ENCODE assay signal across 21 cellular contexts in genomic region chr10:109994711-109995110, GRCh38. TPM values are rescaled to one million over a fixed set of nuclear protein-coding genes. Genes with fewer than 3 reads are reported as not detected.
A peak's percentile ranks its signal among the peaks of the same experiment; 100 is the strongest.
DNase-seq lines count a peak whose midpoint lies in the region; ATAC-seq, FAIRE-seq and TF ChIP-seq lines count a peak whose summit lies in the region.
"Had no signal": no experiment of that assay in that cellular context is flagged by ENCODE, and none has a peak within 500 bp of the region (broad histone marks: within the 10 kb centered on the region; RNA-seq: fewer than 3 reads in every experiment).

No MANE protein-coding gene starts in this region.

- H3K27me3 ChIP-seq in H1 (replicated peaks in 1 of 4; ENCODE audit: control insufficient read depth in 3 of 4, extremely low read depth in 1 of 4, insufficient read depth in 3 of 4, low read length in 3 of 4) = no peaks in the 10 kb centered on the region
- H3K27me3 ChIP-seq in pancreas = no peaks in the 10 kb centered on the region
- H3K27me3 ChIP-seq in thyroid gland = no peaks in the 10 kb centered on the region
- H3K27me3 ChIP-seq: BLaER1 treated with 17β-estradiol and CSF1 and Interleukin-3, amounts not matched to agents 10 nM and 100 nM had no signal

- no peaks in the 10 kb centered on the region for H3K79me2 ChIP-seq in H1 (ENCODE audit: control insufficient read depth in 1 of 2, insufficient read depth in 2 of 2, low read length in 2 of 2)

- H3K56ac ChIP-seq in H1 (replicated peaks; ENCODE audit: insufficient read length, low read depth, low read length) = no peak overlapping the region

- H3K4ac ChIP-seq in H1 (replicated peaks; ENCODE audit: insufficient read length, low read depth, low read length) = no peak overlapping the region

- H3K9me3 ChIP-seq in H1 (ENCODE audit: insufficient read depth in 2 of 2, low read depth in 1 of 2, low read length in 1 of 2) (no peaks in the 10 kb centered on the region), pancreas (no peaks in the 10 kb centered on the region), thyroid gland (no peaks in the 10 kb centered on the region)
- H3K9me3 ChIP-seq: BLaER1 treated with 17β-estradiol and CSF1 and Interleukin-3, amounts not matched to agents 10 nM and 100 nM; HAP-1 had no signal

- peak overlapping the region; percentile 13; the same call in 1 of the 2 replicates for H2AFZ ChIP-seq in H1 (ENCODE audit: low read length)

- no peak overlapping the region for H2BK15ac ChIP-seq in H1 (ENCODE audit: low read length)

- H2BK5ac ChIP-seq in H1 (ENCODE audit: low read depth, low read length) = no peak overlapping the region

- no peaks in the 10 kb centered on the region for H3K9me3 Mint-ChIP-seq in natural killer cell treated with Interleukin-12 subunit alpha and Interleukin-12 subunit beta and Interleukin-15 and Interleukin-18, amount 100 ng/mL, for 72 hours
- H3K9me3 Mint-ChIP-seq: CD8-positive, alpha-beta memory T cell had no signal

- H3K4me3 Mint-ChIP-seq in natural killer cell treated with Interleukin-12 subunit alpha and Interleukin-12 subunit beta and Interleukin-15 and Interleukin-18, amount 100 ng/mL, for 72 hours = no peak overlapping the region
- H3K4me3 Mint-ChIP-seq: CD8-positive, alpha-beta memory T cell had no signal

- FAIRE-seq in H1 (lab: Jason Lieb, UNC) (no peak), pancreas (lab: Jason Lieb, UNC) (no peak)
- FAIRE-seq: A204.1, RCC 7860 had no signal

- no peak for TF ChIP-seq EP300 in H1 (IDR thresholded peaks at IDR 0.05; ENCODE audit: borderline replicate concordance in 1 of 2, low read depth in 2 of 2, low read length in 2 of 2)

- TF ChIP-seq RAD21 in H1 (IDR thresholded peaks at IDR 0.05 in 1 of 2, conservative IDR thresholded peaks at IDR 0.05 in 1 of 2; ENCODE audit: low read depth in 2 of 2, low read length in 2 of 2) = no peak

- H3K27ac ChIP-seq in 22Rv1 (peak overlapping the region; percentile 69), H1 (ENCODE audit: low read depth, low read length) (no peak overlapping the region), pancreas (peak overlapping the region in 3 of 4 donors; percentile 20 to 67 (median 30)), thyroid gland (peak overlapping the region in 1 of 3 donors; percentile 19)
- H3K27ac ChIP-seq: BLaER1 treated with 17β-estradiol and CSF1 and Interleukin-3, amounts not matched to agents 10 nM and 100 nM had no signal

- H3K27me3 Mint-ChIP-seq in natural killer cell treated with Interleukin-12 subunit alpha and Interleukin-12 subunit beta and Interleukin-15 and Interleukin-18, amount 100 ng/mL, for 72 hours = no peaks in the 10 kb centered on the region

- no peak for TF ChIP-seq POLR2A in H1 (IDR thresholded peaks at IDR 0.05; ENCODE audit: control extremely low read depth in 1 of 2, low read depth in 2 of 2, low read length in 2 of 2)
- no peak for TF ChIP-seq POLR2A in thyroid gland (IDR thresholded peaks at IDR 0.05)

- H3K36me3 ChIP-seq in H1 (ENCODE audit: control insufficient read depth in 2 of 4, insufficient read depth in 4 of 4, low read length in 3 of 4) = no peaks in the 10 kb centered on the region
- no peaks in the 10 kb centered on the region for H3K36me3 ChIP-seq in pancreas
- no peaks in the 10 kb centered on the region for H3K36me3 ChIP-seq in thyroid gland
- H3K36me3 ChIP-seq: BLaER1 treated with 17β-estradiol and CSF1 and Interleukin-3, amounts not matched to agents 10 nM and 100 nM; HAP-1 had no signal

- no peak overlapping the region for H3K27ac Mint-ChIP-seq in natural killer cell treated with Interleukin-12 subunit alpha and Interleukin-12 subunit beta and Interleukin-15 and Interleukin-18, amount 100 ng/mL, for 72 hours
- H3K27ac Mint-ChIP-seq: CD8-positive, alpha-beta memory T cell had no signal

- no peak overlapping the region for H3K18ac ChIP-seq in H1 (ENCODE audit: extremely low read depth, low read length)

- H2BK120ac ChIP-seq in H1 (replicated peaks; ENCODE audit: low read depth, low read length) = no peak overlapping the region

- no peak overlapping the region for H3K9ac ChIP-seq in H1 (replicated peaks in 1 of 4; ENCODE audit: extremely low read depth in 1 of 4, low read depth in 3 of 4, low read length in 3 of 4)
- H3K9ac ChIP-seq: BLaER1 treated with 17β-estradiol and CSF1 and Interleukin-3, amounts not matched to agents 10 nM and 100 nM had no signal

- H3K4me1 Mint-ChIP-seq in natural killer cell treated with Interleukin-12 subunit alpha and Interleukin-12 subunit beta and Interleukin-15 and Interleukin-18, amount 100 ng/mL, for 72 hours (ENCODE audit: low read depth in 2 of 2) = peaks cover 0 to 12% of the 10 kb centered on the region in 2 donors

- peak; percentile 12 for DNase-seq in HT-29 (ENCODE audit: low spot score)
- DNase-seq in H1 (ENCODE audit: low read depth in 1 of 2, low spot score in 2 of 2) = no peak
- no peak for DNase-seq in pancreas
- no peak for DNase-seq in natural killer cell treated with Interleukin-12 subunit alpha and Interleukin-12 subunit beta and Interleukin-15 and Interleukin-18, amount 100 ng/mL, for 72 hours (ENCODE audit: low spot score)
- no peak for DNase-seq in thyroid gland
- DNase-seq: CD8-positive, alpha-beta memory T cell; GF-D8; NCI-H1105 treated with DMSO at 0.1 percent for 48 hours; NCI-H1694 treated with DMSO at 0.1 percent for 48 hours; NCI-H2107; NCI-H2227 treated with DMSO at 0.1 percent for 48 hours; NCI-H524 treated with DMSO at 0.1 percent for 48 hours; SHP77 treated with DMSO at 0.1 percent for 48 hours had no signal

- H4K91ac ChIP-seq in H1 (replicated peaks; ENCODE audit: insufficient read length, low read length) = no peak overlapping the region

- H3K79me1 ChIP-seq in H1 (ENCODE audit: low read depth, low read length) = no peaks in the 10 kb centered on the region

- H3K23ac ChIP-seq in H1 (ENCODE audit: insufficient read length) = no peak overlapping the region

- no peak overlapping the region for H2AK5ac ChIP-seq in H1 (ENCODE audit: low read depth, low read length)

- H2BK12ac ChIP-seq in H1 (ENCODE audit: low read depth, low read length) = no peak overlapping the region

- no peaks in the 10 kb centered on the region for H3K23me2 ChIP-seq in H1 (ENCODE audit: low read depth, low read length)

- H4K5ac ChIP-seq in H1 (ENCODE audit: insufficient read length, low read depth, low read length) = no peak overlapping the region

- H2BK20ac ChIP-seq in H1 (ENCODE audit: low read length) = no peak overlapping the region

- H3K14ac ChIP-seq in H1 (ENCODE audit: insufficient read length) = no peak overlapping the region

- H3K4me3 ChIP-seq in H1 (ENCODE audit: extremely low read depth in 1 of 4, insufficient read depth in 2 of 4, low read depth in 3 of 4, low read length in 4 of 4) = no peak overlapping the region
- no peak overlapping the region for H3K4me3 ChIP-seq in pancreas
- H3K4me3 ChIP-seq in thyroid gland (replicated peaks in 1 of 3) = no peak overlapping the region
- H3K4me3 ChIP-seq: BLaER1 treated with 17β-estradiol and CSF1 and Interleukin-3, amounts not matched to agents 10 nM and 100 nM; HAP-1 had no signal

- POLR2A ChIA-PET in H1 (lab: Charles Lee; ENCODE audit: partially characterized antibody) = no interaction called here

- WGBS in H1 (ENCODE audit: extremely low coverage in 1 of 2, insufficient coverage in 1 of 2, insufficient read length in 1 of 2, insufficient replicate concordance in 2 of 2, low coverage in 1 of 2, low lambda C conversion rate in 2 of 2, missing lambda C conversion rate in 1 of 2), 2 experiments = 93% methylated on average over 1 of the region's 1 CpG; no CpG with 5 or more reads in 1 of the 2 experiments
- 48 to 69% methylated on average over 1 of the region's 1 CpG for WGBS in pancreas, 2 donors
- WGBS in thyroid gland, 2 donors = 35 to 43% methylated on average over 1 of the region's 1 CpG

- CTCF ChIA-PET in H1 (lab: Charles Lee; ENCODE audit: partially characterized antibody) = no interaction called here

- H3K4me1 ChIP-seq in H1 (replicated peaks in 1 of 4; ENCODE audit: control insufficient read depth in 3 of 4, insufficient read depth in 4 of 4, low read length in 3 of 4) (peaks cover 0 to 6% (median 0%) of the 10 kb centered on the region in 4 experiments; a peak in 1 of 7 replicates), pancreas (peaks cover 16 to 43% (median 37%) of the 10 kb centered on the region in 3 donors), thyroid gland (peaks cover 11 to 17% of the 10 kb centered on the region in 2 donors)

- no peaks in the 10 kb centered on the region for H4K20me1 ChIP-seq in H1 (replicated peaks in 1 of 2; ENCODE audit: control insufficient read depth in 1 of 2, insufficient read depth in 2 of 2, low read length in 2 of 2)
- H4K20me1 ChIP-seq: BLaER1 treated with 17β-estradiol and CSF1 and Interleukin-3, amounts not matched to agents 10 nM and 100 nM had no signal

- intact Hi-C loops in pancreas (cut with DNase I) (no loop called here), thyroid gland (cut with DNase I) (no loop called here)

- H3K4me2 ChIP-seq in H1 (ENCODE audit: insufficient read depth in 1 of 2, low read depth in 2 of 2, low read length in 2 of 2) = no peak overlapping the region

- TF ChIP-seq CTCF in 22Rv1 (IDR thresholded peaks at IDR 0.05) (no peak), H1 (IDR thresholded peaks at IDR 0.05; ENCODE audit: control extremely low read depth in 1 of 3, insufficient read depth in 1 of 3, low read depth in 1 of 3, low read length in 3 of 3) (no peak), pancreas (IDR thresholded peaks at IDR 0.05) (no peak), thyroid gland (IDR thresholded peaks at IDR 0.05) (no peak)

- H4K8ac ChIP-seq in H1 (ENCODE audit: extremely low read depth, insufficient read depth, low read length) = no peak overlapping the region

- H3K36me3 Mint-ChIP-seq in natural killer cell treated with Interleukin-12 subunit alpha and Interleukin-12 subunit beta and Interleukin-15 and Interleukin-18, amount 100 ng/mL, for 72 hours = no peaks in the 10 kb centered on the region
- H3K36me3 Mint-ChIP-seq: CD8-positive, alpha-beta memory T cell had no signal

- peak in 3 of 4 donors; percentile 31 to 61 (median 45) for ATAC-seq in pancreas
- no peak for ATAC-seq in GM19324 (IDR thresholded peaks at IDR 0.05; ENCODE audit: low FRiP score, unreplicated experiment)
- ATAC-seq in GM21515 (IDR thresholded peaks at IDR 0.05; ENCODE audit: unreplicated experiment) = no peak
- ATAC-seq in natural killer cell treated with Interleukin-12 subunit alpha and Interleukin-12 subunit beta and Interleukin-15 and Interleukin-18, amount 100 ng/mL, for 72 hours = no peak
- ATAC-seq: SK-N-SH treated with all-trans-retinoic acid at 6 μM for 48 hours had no signal

RNA-seq across cellular contexts. Expression of gene ADD3, which starts 13.1 kb away (rescaled TPM):
- total RNA-seq in HT-29 (2014; rRNA removed; shearing (Covaris generic)) = 63.0 and 73.6 TPM in 2 replicates
- 78.9 and 85.6 TPM in 2 replicates for total RNA-seq in H1 (2021; fragmentation: NEBNext Ultra II Directional; extraction: Animal tissue kit (Norgen Biotek cat#: 25700))
- 27.7 and 44.7 TPM in 2 replicates for polyA plus RNA-seq in H1 (2011; rRNA removed)
- polyA plus RNA-seq in H1 (2011; cell fraction: cytosol; rRNA removed) = 65.9 TPM
- 51.3 TPM for polyA plus RNA-seq in H1 (2011; cell fraction: nucleus; rRNA removed)
- polyA plus RNA-seq in H1 (2012, experiment 1 of 2) = 59.0 to 96.4 TPM (median 79.4 TPM) in 4 replicates
- polyA plus RNA-seq in H1 (2012, experiment 2 of 2) = 6.1 TPM
- polyA plus RNA-seq in H1 (2013, experiment 1 of 2) = 58.1 TPM
- polyA plus RNA-seq in H1 (2013, experiment 2 of 2) = 51.8 TPM
- polyA minus RNA-seq in H1 (2011; rRNA and poly(A)+ RNA removed) = 122 and 195 TPM in 2 replicates
- polyA minus RNA-seq in H1 (2011; cell fraction: cytosol; rRNA and poly(A)+ RNA removed) = 80.9 TPM
- 181 TPM for polyA minus RNA-seq in H1 (2011; cell fraction: nucleus; rRNA and poly(A)+ RNA removed)
- 10 to 100 TPM; 33.9 to 83.3 (median 49.9) TPM for total RNA-seq in pancreas
- 10 to 100 TPM; 31.9 to 44.7 TPM for polyA plus RNA-seq in pancreas
- 10 to 100 TPM; 44.0 to 81.5 TPM for total RNA-seq in natural killer cell treated with Interleukin-12 subunit alpha and Interleukin-12 subunit beta and Interleukin-15 and Interleukin-18, amount 100 ng/mL, for 72 hours
- total RNA-seq in thyroid gland = 100 to 1,000 TPM; 257 to 644 (median 358) TPM

Comparison
In these comparisons a context has a peak if more than half of its experiments do, and no peak if none do; other contexts are left out.
1. ATAC-seq: peak in pancreas (3 of 4); none in GM19324 (single experiment), GM21515 (single experiment) and natural killer cell treated with Interleukin-12 subunit alpha and Interleukin-12 subunit beta and Interleukin-15 and Interleukin-18, amount 100 ng/mL, for 72 hours (0 of 2).